2 cellular contexts compared by ENCODE assay signal in the genomic region with DNA sequence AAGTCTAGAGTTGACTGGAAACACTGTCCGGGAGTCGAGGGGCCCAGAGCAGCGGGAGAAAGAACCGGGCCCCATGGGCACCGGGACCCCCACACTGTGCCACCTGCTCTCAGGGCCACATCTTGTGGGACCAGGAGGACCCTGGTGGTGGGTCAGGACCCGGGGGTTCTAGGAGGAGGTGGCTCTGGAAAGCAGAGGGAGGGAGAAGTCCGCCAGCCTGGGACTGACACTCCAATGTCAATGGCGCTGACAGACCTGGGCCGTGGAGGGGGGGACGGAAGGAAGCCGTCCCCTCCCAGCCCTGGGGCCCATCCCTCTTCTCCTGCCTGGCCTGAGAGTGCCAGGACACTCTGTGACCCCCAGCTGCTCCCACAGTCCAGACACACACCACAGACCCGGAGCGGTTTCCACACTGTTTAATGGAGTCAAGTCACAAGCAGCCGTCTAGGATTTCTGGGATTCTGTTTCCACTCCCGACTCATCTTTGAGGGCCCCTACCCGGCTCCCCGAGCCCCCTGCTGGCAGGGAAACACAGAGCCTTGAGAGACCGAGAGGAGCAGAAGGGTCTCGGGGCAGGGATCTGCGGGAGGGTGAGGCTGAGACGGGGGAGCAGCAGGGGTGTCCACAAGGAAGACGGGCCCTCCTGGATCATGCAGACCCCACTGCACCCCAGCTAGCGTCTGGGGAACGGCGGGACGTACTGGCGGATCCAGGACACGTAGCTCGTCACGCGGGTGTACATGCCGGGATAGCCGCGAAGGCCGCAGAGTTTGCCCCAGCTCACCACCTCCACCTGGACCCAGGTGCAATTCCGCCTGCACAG.
A peak's percentile ranks its signal among the peaks of the same experiment; 100 is the strongest.
TF ChIP-seq lines count a peak whose summit lies in the region.

No MANE protein-coding gene starts in this region.

TF ChIP-seq in HCT116, 20 proteins besides CTCF, POLR2A, EP300 and RAD21:
- no peak for TF ChIP-seq EGR1 (IDR thresholded peaks at IDR 0.05; ENCODE audit: low read depth)
- TF ChIP-seq, protein P1, sequence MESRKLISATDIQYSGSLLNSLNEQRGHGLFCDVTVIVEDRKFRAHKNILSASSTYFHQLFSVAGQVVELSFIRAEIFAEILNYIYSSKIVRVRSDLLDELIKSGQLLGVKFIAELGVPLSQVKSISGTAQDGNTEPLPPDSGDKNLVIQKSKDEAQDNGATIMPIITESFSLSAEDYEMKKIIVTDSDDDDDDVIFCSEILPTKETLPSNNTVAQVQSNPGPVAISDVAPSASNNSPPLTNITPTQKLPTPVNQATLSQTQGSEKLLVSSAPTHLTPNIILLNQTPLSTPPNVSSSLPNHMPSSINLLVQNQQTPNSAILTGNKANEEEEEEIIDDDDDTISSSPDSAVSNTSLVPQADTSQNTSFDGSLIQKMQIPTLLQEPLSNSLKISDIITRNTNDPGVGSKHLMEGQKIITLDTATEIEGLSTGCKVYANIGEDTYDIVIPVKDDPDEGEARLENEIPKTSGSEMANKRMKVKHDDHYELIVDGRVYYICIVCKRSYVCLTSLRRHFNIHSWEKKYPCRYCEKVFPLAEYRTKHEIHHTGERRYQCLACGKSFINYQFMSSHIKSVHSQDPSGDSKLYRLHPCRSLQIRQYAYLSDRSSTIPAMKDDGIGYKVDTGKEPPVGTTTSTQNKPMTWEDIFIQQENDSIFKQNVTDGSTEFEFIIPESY (IDR thresholded peaks at IDR 0.05; ENCODE audit: extremely low read depth, insufficient replicate concordance, low read length) = no peak
- no peak for TF ChIP-seq EZH2 (IDR thresholded peaks at IDR 0.05)
- TF ChIP-seq SIN3A (IDR thresholded peaks at IDR 0.05; ENCODE audit: low read depth) = no peak
- TF ChIP-seq ELF1 (IDR thresholded peaks at IDR 0.05; ENCODE audit: borderline replicate concordance, low read depth) = no peak
- TF ChIP-seq EZH2phosphoT487 (IDR thresholded peaks at IDR 0.05; ENCODE audit: borderline replicate concordance) = no peak
- TF ChIP-seq, protein P2, sequence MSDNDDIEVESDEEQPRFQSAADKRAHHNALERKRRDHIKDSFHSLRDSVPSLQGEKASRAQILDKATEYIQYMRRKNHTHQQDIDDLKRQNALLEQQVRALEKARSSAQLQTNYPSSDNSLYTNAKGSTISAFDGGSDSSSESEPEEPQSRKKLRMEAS (IDR thresholded peaks at IDR 0.05) = no peak
- no peak for TF ChIP-seq ZNF274 (IDR thresholded peaks at IDR 0.05; ENCODE audit: low read depth, low read length)
- TF ChIP-seq CEBPB (IDR thresholded peaks at IDR 0.05; ENCODE audit: low read depth) = no peak
- TF ChIP-seq, protein P3, sequence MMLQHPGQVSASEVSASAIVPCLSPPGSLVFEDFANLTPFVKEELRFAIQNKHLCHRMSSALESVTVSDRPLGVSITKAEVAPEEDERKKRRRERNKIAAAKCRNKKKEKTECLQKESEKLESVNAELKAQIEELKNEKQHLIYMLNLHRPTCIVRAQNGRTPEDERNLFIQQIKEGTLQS (IDR thresholded peaks at IDR 0.05) = no peak
- TF ChIP-seq POLR2AphosphoS5 (IDR thresholded peaks at IDR 0.05; ENCODE audit: low read depth, low read length) = no peak
- TF ChIP-seq CBX3 (IDR thresholded peaks at IDR 0.05; ENCODE audit: low read depth) = no peak
- TF ChIP-seq JUND (IDR thresholded peaks at IDR 0.05) = no peak

TF ChIP-seq in K562, 482 proteins besides CTCF, POLR2A, EP300 and RAD21:
- TF ChIP-seq EZH2 (IDR thresholded peaks at IDR 0.05; ENCODE audit: borderline replicate concordance, low read depth, low read length) (peak; percentile 25; the same call in 1 of the 2 replicates), ZNF436 (CRISPR knock-in tag; IDR thresholded peaks at IDR 0.05) (no peak)
